ENCODE assay signal across 38 cellular contexts in the genomic region with DNA sequence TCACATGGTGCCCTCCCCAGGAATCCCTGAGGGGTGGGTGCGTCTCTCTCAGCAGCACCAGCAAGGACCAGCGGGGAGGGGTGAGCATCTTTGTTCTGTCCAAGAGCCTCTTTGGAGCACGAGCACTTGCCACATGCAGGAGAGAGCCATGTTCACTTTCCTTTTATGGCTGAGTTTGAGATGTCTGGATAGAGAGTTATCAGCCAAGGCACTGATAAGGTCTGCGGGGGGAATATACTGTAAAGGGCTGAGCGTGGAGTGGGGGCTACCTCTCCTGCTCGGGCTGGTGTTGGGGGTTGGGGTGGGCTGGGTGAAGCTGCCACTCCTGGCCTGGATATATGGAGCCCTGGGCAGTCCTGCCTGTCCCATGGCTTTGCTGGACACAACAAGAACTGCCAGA. TPM values are rescaled to one million over a fixed set of nuclear protein-coding genes. Genes with fewer than 3 reads are reported as not detected.
"Had no signal": no experiment of that assay in that cellular context is flagged by ENCODE, and none has a peak within 500 bp of the region (broad histone marks: within the 10 kb centered on the region; RNA-seq: fewer than 3 reads in every experiment).

No MANE protein-coding gene starts in this region.

- FAIRE-seq: TTC549 had no signal

- H3K9me3 Mint-ChIP-seq: activated B cell treated with CpG ODN at 0.5 μM for 24 hours; activated CD4-positive, alpha-beta memory T cell treated with anti-CD3 and anti-CD28 coated beads for 36 hours; activated CD4-positive, alpha-beta T cell treated with anti-CD3 and anti-CD28 coated beads, Interleukin-2, amount 10 ng/mL, durations not matched to agents 24 days and 14 days; activated CD8-positive, alpha-beta T cell treated with anti-CD3 and anti-CD28 coated beads for 36 hours; activated naive CD4-positive, alpha-beta T cell treated with anti-CD3 and anti-CD28 coated beads for 36 hours; activated naive CD4-positive, alpha-beta T cell treated with anti-CD3 and anti-CD28 coated beads, Interleukin-2, amount 50 U/mL, for 72 hours; activated naive CD8-positive, alpha-beta T cell treated with anti-CD3 and anti-CD28 coated beads for 36 hours; activated T-cell treated with anti-CD3 and anti-CD28 coated beads, Interleukin-2, amount 50 U/mL, for 4 hours; activated T-cell treated with anti-CD3 and anti-CD28 coated beads, Interleukin-2, amount 50 U/mL, for 72 hours; activated T-helper 1 cell treated with anti-CD3 and anti-CD28 coated beads, Interleukin-12 subunit alpha, Interleukin-12 subunit beta, Interleukin-2, Interleukin-4 antibody, amounts not matched to agents 30 ng/mL and 10 ng/mL and 1 ng/mL, durations not matched to agents 14 hours and 24 hours and 36 hours; activated T-helper 17 cell treated with anti-CD3 and anti-CD28 coated beads, Interleukin-2, amount 50 U/mL, for 72 hours; central memory CD8-positive, alpha-beta T cell; T-helper 1 cell treated with Interleukin-12 subunit alpha and Interleukin-12 subunit beta and Interleukin-4 antibody, amounts not matched to agents 30 μg/mL and 1 μg/mL, for 36 hours; T-helper 2 cell treated with Interferon-gamma antibody and Interleukin-4, amounts not matched to agents 5 μg/mL and 100 μg/mL, for 36 hours had no signal

- H3K4me1 ChIP-seq: adrenal gland had no signal

- H3K27me3 ChIP-seq: cardiac muscle cell had no signal

- H3K27ac Mint-ChIP-seq: activated B cell treated with CpG ODN at 0.5 μM for 24 hours; activated CD4-positive, alpha-beta memory T cell treated with anti-CD3 and anti-CD28 coated beads for 36 hours; activated CD4-positive, alpha-beta T cell treated with anti-CD3 and anti-CD28 coated beads, Interleukin-2, amount 10 ng/mL, durations not matched to agents 24 days and 14 days; activated CD8-positive, alpha-beta T cell treated with anti-CD3 and anti-CD28 coated beads for 36 hours; activated naive CD4-positive, alpha-beta T cell treated with anti-CD3 and anti-CD28 coated beads for 36 hours; activated naive CD4-positive, alpha-beta T cell treated with anti-CD3 and anti-CD28 coated beads, Interleukin-2, amount 50 U/mL, for 72 hours; activated naive CD8-positive, alpha-beta T cell treated with anti-CD3 and anti-CD28 coated beads for 36 hours; activated T-cell treated with anti-CD3 and anti-CD28 coated beads, Interleukin-2, amount 50 U/mL, for 72 hours; activated T-helper 1 cell treated with anti-CD3 and anti-CD28 coated beads, Interleukin-12 subunit alpha, Interleukin-12 subunit beta, Interleukin-2, Interleukin-4 antibody, amounts not matched to agents 30 ng/mL and 10 ng/mL and 1 ng/mL, durations not matched to agents 14 hours and 24 hours and 36 hours; activated T-helper 17 cell treated with anti-CD3 and anti-CD28 coated beads, Interleukin-2, amount 50 U/mL, for 72 hours; T-helper 1 cell treated with Interleukin-12 subunit alpha and Interleukin-12 subunit beta and Interleukin-4 antibody, amounts not matched to agents 30 μg/mL and 1 μg/mL, for 36 hours; T-helper 2 cell treated with Interferon-gamma antibody and Interleukin-4, amounts not matched to agents 5 μg/mL and 100 μg/mL, for 36 hours had no signal

- H3K36me3 Mint-ChIP-seq: activated CD4-positive, alpha-beta memory T cell treated with anti-CD3 and anti-CD28 coated beads for 36 hours; activated naive CD4-positive, alpha-beta T cell treated with anti-CD3 and anti-CD28 coated beads, Interleukin-2, amount 50 U/mL, for 72 hours; activated naive CD8-positive, alpha-beta T cell treated with anti-CD3 and anti-CD28 coated beads for 36 hours; brain had no signal

- H3K9me3 ChIP-seq: adrenal gland had no signal

- H3K4me3 ChIP-seq: adrenal gland, cardiac muscle cell had no signal

- H3K27me3 Mint-ChIP-seq: activated B cell treated with CpG ODN at 0.5 μM for 24 hours; activated CD4-positive, alpha-beta memory T cell treated with anti-CD3 and anti-CD28 coated beads for 36 hours; activated CD4-positive, alpha-beta T cell treated with anti-CD3 and anti-CD28 coated beads, Interleukin-2, amount 10 ng/mL, durations not matched to agents 24 days and 14 days; activated CD8-positive, alpha-beta T cell treated with anti-CD3 and anti-CD28 coated beads for 36 hours; activated naive CD8-positive, alpha-beta T cell treated with anti-CD3 and anti-CD28 coated beads for 36 hours; activated T-helper 17 cell treated with anti-CD3 and anti-CD28 coated beads, Interleukin-2, amount 50 U/mL, for 72 hours; brain; central memory CD8-positive, alpha-beta T cell had no signal

- H3K36me3 ChIP-seq: adrenal gland, cardiac muscle cell had no signal

- H3K4me3 Mint-ChIP-seq: activated B cell treated with CpG ODN at 0.5 μM for 24 hours; activated CD4-positive, alpha-beta memory T cell treated with anti-CD3 and anti-CD28 coated beads for 36 hours; activated CD4-positive, alpha-beta T cell treated with anti-CD3 and anti-CD28 coated beads, Interleukin-2, amount 10 ng/mL, durations not matched to agents 24 days and 14 days; activated CD8-positive, alpha-beta T cell treated with anti-CD3 and anti-CD28 coated beads for 36 hours; activated naive CD4-positive, alpha-beta T cell treated with anti-CD3 and anti-CD28 coated beads for 36 hours; activated naive CD8-positive, alpha-beta T cell treated with anti-CD3 and anti-CD28 coated beads for 36 hours; activated T-cell treated with anti-CD3 and anti-CD28 coated beads, Interleukin-2, amount 50 U/mL, for 4 hours; activated T-cell treated with anti-CD3 and anti-CD28 coated beads, Interleukin-2, amount 50 U/mL, for 72 hours; activated T-helper 1 cell treated with anti-CD3 and anti-CD28 coated beads, Interleukin-12 subunit alpha, Interleukin-12 subunit beta, Interleukin-2, Interleukin-4 antibody, amounts not matched to agents 30 ng/mL and 10 ng/mL and 1 ng/mL, durations not matched to agents 14 hours and 24 hours and 36 hours; activated T-helper 17 cell treated with anti-CD3 and anti-CD28 coated beads, Interleukin-2, amount 50 U/mL, for 72 hours; brain; central memory CD8-positive, alpha-beta T cell; T-helper 1 cell treated with Interleukin-12 subunit alpha and Interleukin-12 subunit beta and Interleukin-4 antibody, amounts not matched to agents 30 μg/mL and 1 μg/mL, for 36 hours; T-helper 2 cell treated with Interferon-gamma antibody and Interleukin-4, amounts not matched to agents 5 μg/mL and 100 μg/mL, for 36 hours had no signal

- H3K4me1 Mint-ChIP-seq: activated B cell treated with CpG ODN at 0.5 μM for 24 hours; activated CD4-positive, alpha-beta T cell treated with anti-CD3 and anti-CD28 coated beads, Interleukin-2, amount 10 ng/mL, durations not matched to agents 24 days and 14 days; activated naive CD8-positive, alpha-beta T cell treated with anti-CD3 and anti-CD28 coated beads for 36 hours; activated T-helper 17 cell treated with anti-CD3 and anti-CD28 coated beads, Interleukin-2, amount 50 U/mL, for 72 hours had no signal

- ATAC-seq: activated naive CD4-positive, alpha-beta T cell treated with anti-CD3 and anti-CD28 coated beads, Interleukin-2, amount 50 U/mL, for 72 hours; activated T-cell treated with anti-CD3 and anti-CD28 coated beads, Interleukin-2, amount 50 U/mL, for 4 hours; activated T-cell treated with anti-CD3 and anti-CD28 coated beads, Interleukin-2, amount 50 U/mL, for 72 hours; activated T-helper 17 cell treated with anti-CD3 and anti-CD28 coated beads, Interleukin-2, amount 50 U/mL, for 72 hours had no signal

- DNase-seq: activated B cell treated with CpG ODN at 0.5 μM for 24 hours; activated CD4-positive, alpha-beta memory T cell treated with anti-CD3 and anti-CD28 coated beads for 36 hours; activated CD4-positive, alpha-beta T cell treated with anti-CD3 and anti-CD28 coated beads for 4 hours; activated CD4-positive, alpha-beta T cell treated with anti-CD3 and anti-CD28 coated beads, Interleukin-2, amount 10 ng/mL, durations not matched to agents 24 days and 14 days; activated CD4-positive, alpha-beta T cell treated with anti-CD3 and anti-CD28 coated beads, Interleukin-2, amount 50 U/mL, for 1 hour; activated CD4-positive, alpha-beta T cell treated with anti-CD3 and anti-CD28 coated beads, Interleukin-2, amount 50 U/mL, for 4 hours; activated CD4-positive, CD25-positive, alpha-beta regulatory T cell treated with anti-CD3 and anti-CD28 coated beads, Interleukin-2, amount 50 U/mL, for 72 hours; activated CD8-positive, alpha-beta memory T cell treated with anti-CD3 and anti-CD28 coated beads, Interleukin-2, amount 50 U/mL, for 4 hours; activated CD8-positive, alpha-beta T cell treated with anti-CD3 and anti-CD28 coated beads for 36 hours; activated effector memory CD4-positive, alpha-beta T cell treated with anti-CD3 and anti-CD28 coated beads, Interleukin-2, amount 50 U/mL, for 16 hours; activated gamma-delta T cell treated with Interleukin-2 at 50 U/mL for 16 hours; activated naive CD4-positive, alpha-beta T cell; activated naive CD4-positive, alpha-beta T cell treated with anti-CD3 and anti-CD28 coated beads for 36 hours; activated naive CD4-positive, alpha-beta T cell treated with anti-CD3 and anti-CD28 coated beads, Interleukin-2, amount 50 U/mL, for 16 hours; activated naive CD8-positive, alpha-beta T cell treated with anti-CD3 and anti-CD28 coated beads for 36 hours; activated T-cell treated with anti-CD3 and anti-CD28 coated beads for 4 hours; activated T-cell treated with anti-CD3 and anti-CD28 coated beads, Interleukin-2, amount 50 U/mL, for 1 hour; activated T-cell treated with anti-CD3 and anti-CD28 coated beads, Interleukin-2, amount 50 U/mL, for 4 hours; activated T-cell treated with anti-CD3 and anti-CD28 coated beads, Interleukin-2, amount 50 U/mL, for 72 hours; adrenal gland; amniotic stem cell; aorta; caudate nucleus; T-helper 1 cell; T-helper 2 cell; T-helper 9 cell had no signal

- H3K27ac ChIP-seq: adrenal gland, cardiac muscle cell, VCaP had no signal

RNA-seq across cellular contexts. Expression of gene CCDC188, which starts 34.9 kb away (rescaled TPM):
- total RNA-seq: activated B cell treated with CpG ODN at 0.5 μM for 24 hours; activated CD4-positive, alpha-beta T cell treated with anti-CD3 and anti-CD28 coated beads, Interleukin-2, amount 10 ng/mL, durations not matched to agents 24 days and 14 days; activated CD8-positive, alpha-beta memory T cell treated with anti-CD3 and anti-CD28 coated beads for 36 hours; activated CD8-positive, alpha-beta T cell treated with anti-CD3 and anti-CD28 coated beads for 36 hours; activated naive CD4-positive, alpha-beta T cell treated with anti-CD3 and anti-CD28 coated beads for 36 hours; activated naive CD4-positive, alpha-beta T cell treated with anti-CD3 and anti-CD28 coated beads, Interleukin-2, amount 50 U/mL, for 72 hours; activated naive CD8-positive, alpha-beta T cell treated with anti-CD3 and anti-CD28 coated beads for 36 hours; activated T-cell treated with anti-CD3 and anti-CD28 coated beads, Interleukin-2, amount 50 U/mL, for 4 hours; activated T-cell treated with anti-CD3 and anti-CD28 coated beads, Interleukin-2, amount 50 U/mL, for 72 hours; bronchial epithelial cell; cardiac muscle cell had no signal
- polyA plus RNA-seq: aorta, cardiac muscle cell had no signal
